In genomic region chr10:13276749-13277394, GRCh38 we compare ENCODE assay signal across 1 cellular context.
TF ChIP-seq lines count a peak whose summit lies in the region.

No MANE protein-coding gene starts in this region.

TF ChIP-seq in IMR-90, 13 proteins besides CTCF, POLR2A, EP300 and RAD21:
- peak; percentile 20; the same call in 1 of the 2 replicates for TF ChIP-seq SMC3 (IDR thresholded peaks at IDR 0.05; ENCODE audit: low read depth, low read length)
- TF ChIP-seq NFE2L2 (IDR thresholded peaks at IDR 0.05; ENCODE audit: low read depth, low read length), result no peak
